1 cellular context compared by ENCODE assay signal in genomic region chr19:3035542-3036118, GRCh38.
TF ChIP-seq lines count a peak whose summit lies in the region.

No MANE protein-coding gene starts in this region.

TF ChIP-seq in GM12878, 131 proteins besides CTCF, POLR2A, EP300 and RAD21 (continued from another document):
- TF ChIP-seq E4F1 (IDR thresholded peaks at IDR 0.05; ENCODE audit: borderline replicate concordance, partially characterized antibody) = no peak
- TF ChIP-seq CHD1 (IDR thresholded peaks at IDR 0.05; ENCODE audit: low read depth, low read length) = no peak; the same call in 1 of the 2 replicates
- TF ChIP-seq IRF3 (IDR thresholded peaks at IDR 0.05) = peak; percentile 86
- no peak for TF ChIP-seq ETV6 (conservative IDR thresholded peaks at IDR 0.05 in 1 of 2, IDR thresholded peaks at IDR 0.05 in 1 of 2; ENCODE audit: borderline replicate concordance in 1 of 2, low read depth in 1 of 2)
- TF ChIP-seq TAF1 (IDR thresholded peaks at IDR 0.05; ENCODE audit: borderline replicate concordance, low read depth, low read length) = no peak
- peak; percentile 9; the same call in 1 of the 2 replicates for TF ChIP-seq MTA2 (IDR thresholded peaks at IDR 0.05; ENCODE audit: low read depth)
- TF ChIP-seq SREBF1 (IDR thresholded peaks at IDR 0.05; ENCODE audit: low read length) = no peak
- TF ChIP-seq SIN3A (IDR thresholded peaks at IDR 0.05; ENCODE audit: low read depth, low read length) = no peak
- TF ChIP-seq FOXK2 (IDR thresholded peaks at IDR 0.05) = no peak
- no peak for TF ChIP-seq CUX1 (IDR thresholded peaks at IDR 0.05; ENCODE audit: insufficient replicate concordance, low read depth, low read length)
- TF ChIP-seq ZSCAN29 (IDR thresholded peaks at IDR 0.05) = no peak
- no peak for TF ChIP-seq MTA3 (IDR thresholded peaks at IDR 0.05; ENCODE audit: borderline replicate concordance, low read length)
- no peak for TF ChIP-seq BACH1 (IDR thresholded peaks at IDR 0.05; ENCODE audit: borderline replicate concordance)
- TF ChIP-seq HDAC6 (IDR thresholded peaks at IDR 0.05; ENCODE audit: unreplicated experiment) = no peak
